1 cellular context compared by ENCODE assay signal in genomic region chr2:207097278-207097677, GRCh38.
TF ChIP-seq lines count a peak whose summit lies in the region.

No MANE protein-coding gene starts in this region.

TF ChIP-seq in GM23338, 12 proteins besides CTCF, POLR2A, EP300 and RAD21 (continued from another document):
- TF ChIP-seq ZNF462 (CRISPR knock-in tag; IDR thresholded peaks at IDR 0.05), result no peak
- TF ChIP-seq EZH2 (IDR thresholded peaks at IDR 0.05; ENCODE audit: low read depth, unreplicated experiment), result no peak
- TF ChIP-seq POLR2AphosphoS5 (IDR thresholded peaks at IDR 0.05; ENCODE audit: low read depth), result no peak
- TF ChIP-seq CREB1 (CRISPR knock-in tag; IDR thresholded peaks at IDR 0.05; ENCODE audit: low read depth), result no peak
TF ChIP-seq in GM23338: peak in this region for 0.
